9 cellular contexts compared by ENCODE assay signal in genomic region chr19:6723108-6723618, GRCh38. TPM values are rescaled to one million over a fixed set of nuclear protein-coding genes. Genes with fewer than 3 reads are reported as not detected.
A peak's percentile ranks its signal among the peaks of the same experiment; 100 is the strongest.
DNase-seq lines count a peak whose midpoint lies in the region; ATAC-seq, FAIRE-seq and TF ChIP-seq lines count a peak whose summit lies in the region.
"Had no signal": no experiment of that assay in that cellular context is flagged by ENCODE, and none has a peak within 500 bp of the region (broad histone marks: within the 10 kb centered on the region; RNA-seq: fewer than 3 reads in every experiment).

No MANE protein-coding gene starts in this region.

- TF ChIP-seq RAD21 in Ishikawa (IDR thresholded peaks at IDR 0.05; ENCODE audit: low read depth), result no peak

- peak; percentile 42 for DNase-seq in epithelial cell of esophagus (ENCODE audit: low read depth)
- DNase-seq in mesothelial cell of epicardium (ENCODE audit: low spot score in 2 of 2, unreplicated experiment in 2 of 2), result no peak
- DNase-seq in urothelium cell line (ENCODE audit: low spot score), result peak; percentile 55
- DNase-seq in T-helper 2 cell treated with Interferon-gamma antibody and Interleukin-4, amounts not matched to agents 5 μg/mL and 100 μg/mL, for 36 hours (ENCODE audit: low spot score), result no peak
- no peak for DNase-seq in KG1 (lab: John Stamatoyannopoulos, UW)
- DNase-seq: brain microvascular endothelial cell; stimulated activated naive CD8-positive, alpha-beta T cell treated with anti-CD3 and anti-CD28 coated beads, Interleukin-15, Interleukin-2, amounts not matched to agents 100 U/mL and 50 U/mL, for 24 hours had no signal

- no peaks in the 10 kb centered on the region for H3K9me3 Mint-ChIP-seq in mesothelial cell of epicardium
- H3K9me3 Mint-ChIP-seq in T-helper 2 cell treated with Interferon-gamma antibody and Interleukin-4, amounts not matched to agents 5 μg/mL and 100 μg/mL, for 36 hours, result no peaks in the 10 kb centered on the region

- no peak overlapping the region for H3K4me3 ChIP-seq in epithelial cell of esophagus (ENCODE audit: low read length)

- H3K36me3 Mint-ChIP-seq in mesothelial cell of epicardium, result no peaks in the 10 kb centered on the region
- H3K36me3 Mint-ChIP-seq in T-helper 2 cell treated with Interferon-gamma antibody and Interleukin-4, amounts not matched to agents 5 μg/mL and 100 μg/mL, for 36 hours (ENCODE audit: low read depth), result no peaks in the 10 kb centered on the region

- H3K4me1 Mint-ChIP-seq in mesothelial cell of epicardium, result peaks cover 23% of the 10 kb centered on the region
- H3K4me1 Mint-ChIP-seq in T-helper 2 cell treated with Interferon-gamma antibody and Interleukin-4, amounts not matched to agents 5 μg/mL and 100 μg/mL, for 36 hours (ENCODE audit: low read depth), result peaks cover 12% of the 10 kb centered on the region

- ATAC-seq in HG03457 (IDR thresholded peaks at IDR 0.05; ENCODE audit: unreplicated experiment), result no peak
- ATAC-seq: stimulated activated naive CD8-positive, alpha-beta T cell treated with anti-CD3 and anti-CD28 coated beads, Interleukin-15, Interleukin-2, amounts not matched to agents 100 U/mL and 50 U/mL, for 24 hours had no signal

- H3K27ac Mint-ChIP-seq in mesothelial cell of epicardium, result peak overlapping the region; percentile 93
- H3K27ac Mint-ChIP-seq in T-helper 2 cell treated with Interferon-gamma antibody and Interleukin-4, amounts not matched to agents 5 μg/mL and 100 μg/mL, for 36 hours, result no peak overlapping the region

- no peak for FAIRE-seq in urothelium cell line (lab: Jason Lieb, UNC)

- no peak for TF ChIP-seq CTCF in epithelial cell of esophagus (IDR thresholded peaks at IDR 0.05; ENCODE audit: insufficient read depth, low read depth, low read length, missing control alignments)
- TF ChIP-seq CTCF in mesothelial cell of epicardium (IDR thresholded peaks at IDR 0.05; ENCODE audit: unreplicated experiment), result no peak

- H3K4me3 Mint-ChIP-seq in mesothelial cell of epicardium, result peak overlapping the region; percentile 31
- no peak overlapping the region for H3K4me3 Mint-ChIP-seq in T-helper 2 cell treated with Interferon-gamma antibody and Interleukin-4, amounts not matched to agents 5 μg/mL and 100 μg/mL, for 36 hours

- no peak for TF ChIP-seq EP300 in Ishikawa (IDR thresholded peaks at IDR 0.05; ENCODE audit: borderline replicate concordance)

- H3K27me3 Mint-ChIP-seq in mesothelial cell of epicardium (ENCODE audit: low read depth), result peaks cover 5% of the 10 kb centered on the region
- no peaks in the 10 kb centered on the region for H3K27me3 Mint-ChIP-seq in T-helper 2 cell treated with Interferon-gamma antibody and Interleukin-4, amounts not matched to agents 5 μg/mL and 100 μg/mL, for 36 hours (ENCODE audit: low read depth)

TF ChIP-seq in Ishikawa, 13 proteins besides CTCF, POLR2A, EP300 and RAD21:
- no peak for TF ChIP-seq REST (IDR thresholded peaks at IDR 0.05; ENCODE audit: low read depth)
- TF ChIP-seq ZBTB7A (IDR thresholded peaks at IDR 0.05; ENCODE audit: low read depth), result peak; percentile 55; the same call in 1 of the 2 replicates
- no peak for TF ChIP-seq FOXM1 (IDR thresholded peaks at IDR 0.05; ENCODE audit: borderline replicate concordance, low read depth)
- TF ChIP-seq CEBPB (IDR thresholded peaks at IDR 0.05), result peak; percentile 99
- TF ChIP-seq TEAD4 (IDR thresholded peaks at IDR 0.05), result no peak

RNA-seq across cellular contexts. Expression of gene C3, which starts 2.7 kb away (rescaled TPM):
- 23.1 to 35.3 TPM (median 24.5 TPM) in 3 replicates for total RNA-seq in mesothelial cell of epicardium

RNA-seq across cellular contexts. Expression of gene GPR108, which starts 14.2 kb away (rescaled TPM):
- 51.4 to 53.6 TPM (median 52.1 TPM) in 3 replicates for total RNA-seq in mesothelial cell of epicardium

RNA-seq across cellular contexts. Expression of gene TRIP10, which starts 16.3 kb away (rescaled TPM):
- total RNA-seq in mesothelial cell of epicardium, result 67.5 to 73.2 TPM (median 69.5 TPM) in 3 replicates

RNA-seq across cellular contexts. Expression of gene SH2D3A, which starts 44.1 kb away (rescaled TPM):
- 13.3 to 13.9 TPM (median 13.4 TPM) in 3 replicates for total RNA-seq in mesothelial cell of epicardium

RNA-seq across cellular contexts. Expression of gene VAV1, which starts 49.3 kb away (rescaled TPM):
- not detected in 3 replicates for total RNA-seq in mesothelial cell of epicardium

Comparison
In these comparisons a context has a peak if more than half of its experiments do, and no peak if none do; other contexts are left out.
1. DNase-seq: peak in epithelial cell of esophagus (single experiment) and urothelium cell line (single experiment); none in mesothelial cell of epicardium (0 of 2), T-helper 2 cell treated with Interferon-gamma antibody and Interleukin-4, amounts not matched to agents 5 μg/mL and 100 μg/mL, for 36 hours (single experiment) and KG1 (single experiment).